ENCODE assay signal across 8 cellular contexts in the genomic region with DNA sequence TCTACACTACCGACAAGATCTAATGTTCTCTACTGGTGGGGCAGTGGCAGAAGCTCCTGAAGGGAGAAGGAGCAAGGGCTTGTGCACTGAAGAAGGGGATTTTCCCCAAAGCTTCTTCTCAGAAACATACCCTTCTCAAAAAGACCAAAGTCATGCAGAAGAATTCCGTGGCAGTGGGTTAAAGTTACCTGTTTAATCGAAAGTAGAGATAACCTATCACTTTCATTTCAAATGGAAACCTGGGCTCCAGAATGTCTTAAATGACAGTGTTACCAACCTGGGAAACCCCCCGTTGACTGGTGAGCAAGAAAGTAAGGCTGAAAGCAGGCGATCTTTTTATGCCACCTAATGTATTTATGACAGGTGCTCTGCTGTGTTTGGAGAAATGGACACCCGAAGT.
DNase-seq lines count a peak whose midpoint lies in the region; ATAC-seq lines count a peak whose summit lies in the region.

No MANE protein-coding gene starts in this region.

- peak overlapping the region; percentile 63 to 71 for H3K4me3 Mint-ChIP-seq in effector memory CD8-positive, alpha-beta T cell

- H3K27me3 Mint-ChIP-seq in effector memory CD8-positive, alpha-beta T cell, result no peaks in the 10 kb centered on the region

- peak overlapping the region; percentile 80 to 90 for H3K27ac Mint-ChIP-seq in effector memory CD8-positive, alpha-beta T cell

- H3K27me3 ChIP-seq in right cardiac atrium (ENCODE audit: control insufficient read depth, insufficient read depth), result no peaks in the 10 kb centered on the region

- intact Hi-C loops in right cardiac atrium (cut with DNase I), result no loop called here

- H3K4me1 ChIP-seq in right cardiac atrium (ENCODE audit: control insufficient read depth, insufficient read depth, low read length), result no peaks in the 10 kb centered on the region

- peak in 2 of 3 experiments; percentile 16 to 29 for DNase-seq in effector memory CD8-positive, alpha-beta T cell
- no peak for DNase-seq in ureter (ENCODE audit: low spot score)
- no peak for DNase-seq in NCI-H526 (lab: John Stamatoyannopoulos, UW)
- DNase-seq in SIG-M5 treated with dmso at 0.1 percent for 504 hours (lab: John Stamatoyannopoulos, UW; ENCODE audit: unreplicated experiment), result no peak
- no peak for DNase-seq in right cardiac atrium

- ATAC-seq in GM18517 (IDR thresholded peaks at IDR 0.05; ENCODE audit: unreplicated experiment) (peak; percentile 97), GM21619 (IDR thresholded peaks at IDR 0.05; ENCODE audit: unreplicated experiment) (peak; percentile 95), HG03521 (IDR thresholded peaks at IDR 0.05; ENCODE audit: unreplicated experiment) (peak; percentile 97), right cardiac atrium (no peak)
- peak; percentile 81 for ATAC-seq in effector memory CD8-positive, alpha-beta T cell (replicated peaks)

- WGBS in right cardiac atrium, result 88% methylated on average over 6 of the region's 6 CpGs

- no peaks in the 10 kb centered on the region for H3K9me3 Mint-ChIP-seq in effector memory CD8-positive, alpha-beta T cell

- H3K9me3 ChIP-seq in right cardiac atrium (ENCODE audit: control insufficient read depth, low read length), result no peaks in the 10 kb centered on the region

- no peak overlapping the region for H3K27ac ChIP-seq in right cardiac atrium (ENCODE audit: low read length)

- peaks cover 20 to 29% of the 10 kb centered on the region in 2 donors for H3K4me1 Mint-ChIP-seq in effector memory CD8-positive, alpha-beta T cell (ENCODE audit: low read depth in 2 of 2)

- no peaks in the 10 kb centered on the region for H3K36me3 Mint-ChIP-seq in effector memory CD8-positive, alpha-beta T cell (ENCODE audit: insufficient read depth)

- H3K4me3 ChIP-seq in right cardiac atrium (ENCODE audit: low read length), result no peak overlapping the region

Comparison
In these comparisons a context has a peak if more than half of its experiments do, and no peak if none do; other contexts are left out.
1. ATAC-seq: peak in GM18517 (single experiment), GM21619 (single experiment), HG03521 (single experiment) and effector memory CD8-positive, alpha-beta T cell (single experiment); none in right cardiac atrium (0 of 2).
2. DNase-seq: peak in effector memory CD8-positive, alpha-beta T cell (2 of 3); none in ureter (single experiment), NCI-H526 (0 of 2), SIG-M5 treated with dmso at 0.1 percent for 504 hours (single experiment) and right cardiac atrium (0 of 3).